In the genomic region with DNA sequence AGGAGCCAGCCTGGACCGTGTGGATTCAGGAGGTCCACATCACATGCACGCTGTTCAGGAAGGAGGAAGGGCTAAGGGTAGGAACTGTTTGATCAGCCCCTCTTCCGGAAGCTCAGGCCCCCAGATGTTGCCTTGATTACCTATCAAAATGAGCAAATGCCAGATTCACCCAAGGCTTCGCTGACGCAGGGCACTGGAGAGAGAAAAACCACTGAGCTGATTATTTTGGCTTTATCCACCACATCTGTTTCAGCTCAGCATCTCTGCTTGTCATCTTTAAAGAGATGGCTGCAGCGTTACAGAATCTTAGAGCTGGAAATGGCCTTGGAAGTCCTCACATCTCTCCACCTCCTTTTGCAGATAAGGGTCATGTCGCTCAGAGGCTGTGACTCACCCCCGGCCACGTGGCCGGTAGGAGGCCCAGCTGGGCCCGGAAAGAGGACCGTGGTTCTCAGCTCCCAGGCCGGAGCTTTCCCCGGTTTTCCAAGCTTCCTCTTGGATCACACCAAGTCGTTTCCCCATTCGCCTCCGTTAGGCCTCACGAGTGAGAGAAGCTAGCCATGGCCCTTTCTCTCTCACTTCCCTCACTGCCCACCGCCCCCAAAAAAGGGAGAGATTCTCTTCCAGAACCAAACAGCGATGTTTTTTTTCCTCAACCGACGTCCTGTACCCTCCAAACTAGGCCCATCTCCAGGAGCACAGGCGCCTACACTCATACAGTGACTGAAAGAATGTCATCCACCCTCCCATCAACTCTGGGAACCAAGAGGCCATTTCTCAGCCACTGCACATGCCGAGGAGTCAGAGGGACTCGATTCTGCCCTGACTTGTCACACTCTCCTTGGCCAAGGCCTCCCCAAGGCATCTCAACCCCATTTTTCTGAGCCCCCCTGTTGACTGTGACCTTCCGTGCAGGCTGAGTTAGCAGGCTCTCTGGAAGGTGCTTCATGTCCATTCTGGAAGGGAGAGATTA, we compare ENCODE assay signal across 1 cellular context.
TF ChIP-seq lines count a peak whose summit lies in the region.

No MANE protein-coding gene starts in this region.

TF ChIP-seq in K562, 482 proteins besides CTCF, POLR2A, EP300 and RAD21 (continued from another document and continues in another):
- TF ChIP-seq, protein P1, sequence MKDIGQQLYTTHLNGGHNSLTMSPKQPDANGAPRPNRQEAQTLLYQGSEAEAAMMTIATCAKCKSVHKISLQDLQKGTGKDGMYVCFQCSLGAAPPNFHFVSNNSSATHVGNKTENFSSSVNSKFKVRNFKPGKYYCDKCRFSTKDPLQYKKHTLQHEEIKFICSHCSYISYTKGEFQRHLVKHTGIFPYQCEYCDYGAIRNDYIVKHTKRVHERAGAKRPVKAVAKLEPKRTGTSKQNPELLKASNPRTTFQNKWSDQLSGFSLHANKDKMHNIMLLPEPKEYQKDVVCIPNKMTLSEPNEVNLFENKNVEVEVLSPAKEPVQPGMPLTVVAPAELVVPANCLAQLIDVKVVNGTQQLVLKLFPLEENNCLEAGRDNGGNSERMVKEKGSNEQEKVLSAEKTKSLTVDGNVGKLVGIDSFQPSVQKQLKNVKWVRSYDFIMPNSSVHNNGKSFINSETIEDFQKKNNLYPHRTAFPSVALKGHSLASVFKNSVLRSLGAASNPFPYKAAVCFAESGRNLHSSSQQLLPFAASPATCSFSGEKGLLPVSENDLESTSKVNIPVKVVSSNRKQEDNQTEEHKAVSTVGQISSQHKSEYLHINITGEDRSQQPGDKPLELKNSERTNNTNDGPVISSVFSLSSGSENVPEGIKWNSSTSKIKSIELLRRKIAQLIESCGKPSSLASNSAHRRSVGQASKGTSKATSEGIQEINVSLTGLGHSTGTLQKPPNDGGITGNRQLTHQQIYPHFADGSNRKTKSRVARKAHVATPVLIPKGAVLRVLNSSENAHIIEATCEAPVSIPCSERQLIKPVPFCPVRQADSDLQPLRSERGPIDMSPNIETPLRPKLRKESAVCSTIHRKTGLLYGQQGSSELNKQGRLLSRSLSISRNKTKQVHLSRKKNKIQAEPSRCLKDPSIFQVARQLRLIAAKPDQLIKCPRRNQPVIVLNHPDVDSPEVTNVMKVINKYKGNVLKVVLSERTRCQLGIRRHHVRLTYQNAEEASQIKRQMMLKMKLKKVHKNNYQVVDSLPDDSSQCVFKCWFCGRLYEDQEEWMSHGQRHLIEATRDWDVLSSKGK (CRISPR knock-in tag; IDR thresholded peaks at IDR 0.05) = no peak
- TF ChIP-seq MAFK (IDR thresholded peaks at IDR 0.05; ENCODE audit: low read length) (no peak), PYGO2 (tag; IDR thresholded peaks at IDR 0.05) (no peak), SRSF3 (IDR thresholded peaks at IDR 0.05; ENCODE audit: insufficient read depth, low read length) (no peak), KLF16 (IDR thresholded peaks at IDR 0.05) (peak; percentile 39; the same call in 1 of the 2 replicates), RBM22 (IDR thresholded peaks at IDR 0.05; ENCODE audit: low read depth, low read length, poor library complexity, severe bottlenecking) (no peak), ZNF75A (CRISPR knock-in tag; IDR thresholded peaks at IDR 0.05) (no peak), ZNF551 (CRISPR knock-in tag; IDR thresholded peaks at IDR 0.05) (no peak), POLR2H (tag; IDR thresholded peaks at IDR 0.05; ENCODE audit: low read depth) (no peak), CREB1 (IDR thresholded peaks at IDR 0.05) (no peak), CREB1 (CRISPR knock-in tag; IDR thresholded peaks at IDR 0.05) (peak; percentile 43; the same call in 1 of the 2 replicates), POLR2B (IDR thresholded peaks at IDR 0.05; ENCODE audit: low read depth, partially characterized antibody) (peak; percentile 27), TBL1XR1 (IDR thresholded peaks at IDR 0.05; ENCODE audit: low read length in 2 of 2) (no peak), PML (IDR thresholded peaks at IDR 0.05; ENCODE audit: low read length) (no peak), NCOA6 (IDR thresholded peaks at IDR 0.05) (no peak), CXXC5 (CRISPR knock-in tag; IDR thresholded peaks at IDR 0.05) (peak; percentile 77), CCNT2 (IDR thresholded peaks at IDR 0.05; ENCODE audit: borderline replicate concordance, extremely low read depth, insufficient read length, low read depth, low read length) (peak; percentile 30), FOXA3 (CRISPR knock-in tag; conservative IDR thresholded peaks at IDR 0.05 in 1 of 2, IDR thresholded peaks at IDR 0.05 in 1 of 2) (no peak), ZNF133 (CRISPR knock-in tag; IDR thresholded peaks at IDR 0.05) (no peak), TEAD4 (IDR thresholded peaks at IDR 0.05; ENCODE audit: low read length) (peak; percentile 64), TEAD4 (CRISPR knock-in tag; IDR thresholded peaks at IDR 0.05; ENCODE audit: borderline replicate concordance) (no peak), FIP1L1 (IDR thresholded peaks at IDR 0.05; ENCODE audit: low read depth, low read length, poor library complexity, severe bottlenecking) (no peak), SMAD1 (IDR thresholded peaks at IDR 0.05; ENCODE audit: low read depth, low read length, partially characterized antibody) (peak; percentile 13), ZNF282 (CRISPR knock-in tag; IDR thresholded peaks at IDR 0.05) (no peak), ERF (CRISPR knock-in tag; IDR thresholded peaks at IDR 0.05) (no peak)
- TF ChIP-seq, protein P2, sequence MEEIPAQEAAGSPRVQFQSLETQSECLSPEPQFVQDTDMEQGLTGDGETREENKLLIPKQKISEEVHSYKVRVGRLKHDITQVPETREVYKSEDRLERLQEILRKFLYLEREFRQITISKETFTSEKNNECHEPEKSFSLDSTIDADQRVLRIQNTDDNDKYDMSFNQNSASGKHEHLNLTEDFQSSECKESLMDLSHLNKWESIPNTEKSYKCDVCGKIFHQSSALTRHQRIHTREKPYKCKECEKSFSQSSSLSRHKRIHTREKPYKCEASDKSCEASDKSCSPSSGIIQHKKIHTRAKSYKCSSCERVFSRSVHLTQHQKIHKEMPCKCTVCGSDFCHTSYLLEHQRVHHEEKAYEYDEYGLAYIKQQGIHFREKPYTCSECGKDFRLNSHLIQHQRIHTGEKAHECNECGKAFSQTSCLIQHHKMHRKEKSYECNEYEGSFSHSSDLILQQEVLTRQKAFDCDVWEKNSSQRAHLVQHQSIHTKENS (CRISPR knock-in tag; IDR thresholded peaks at IDR 0.05) = no peak
- TF ChIP-seq, protein P3, sequence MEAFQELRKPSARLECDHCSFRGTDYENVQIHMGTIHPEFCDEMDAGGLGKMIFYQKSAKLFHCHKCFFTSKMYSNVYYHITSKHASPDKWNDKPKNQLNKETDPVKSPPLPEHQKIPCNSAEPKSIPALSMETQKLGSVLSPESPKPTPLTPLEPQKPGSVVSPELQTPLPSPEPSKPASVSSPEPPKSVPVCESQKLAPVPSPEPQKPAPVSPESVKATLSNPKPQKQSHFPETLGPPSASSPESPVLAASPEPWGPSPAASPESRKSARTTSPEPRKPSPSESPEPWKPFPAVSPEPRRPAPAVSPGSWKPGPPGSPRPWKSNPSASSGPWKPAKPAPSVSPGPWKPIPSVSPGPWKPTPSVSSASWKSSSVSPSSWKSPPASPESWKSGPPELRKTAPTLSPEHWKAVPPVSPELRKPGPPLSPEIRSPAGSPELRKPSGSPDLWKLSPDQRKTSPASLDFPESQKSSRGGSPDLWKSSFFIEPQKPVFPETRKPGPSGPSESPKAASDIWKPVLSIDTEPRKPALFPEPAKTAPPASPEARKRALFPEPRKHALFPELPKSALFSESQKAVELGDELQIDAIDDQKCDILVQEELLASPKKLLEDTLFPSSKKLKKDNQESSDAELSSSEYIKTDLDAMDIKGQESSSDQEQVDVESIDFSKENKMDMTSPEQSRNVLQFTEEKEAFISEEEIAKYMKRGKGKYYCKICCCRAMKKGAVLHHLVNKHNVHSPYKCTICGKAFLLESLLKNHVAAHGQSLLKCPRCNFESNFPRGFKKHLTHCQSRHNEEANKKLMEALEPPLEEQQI (IDR thresholded peaks at IDR 0.05) = no peak; the same call in 1 of the 2 replicates
- TF ChIP-seq, protein P4, sequence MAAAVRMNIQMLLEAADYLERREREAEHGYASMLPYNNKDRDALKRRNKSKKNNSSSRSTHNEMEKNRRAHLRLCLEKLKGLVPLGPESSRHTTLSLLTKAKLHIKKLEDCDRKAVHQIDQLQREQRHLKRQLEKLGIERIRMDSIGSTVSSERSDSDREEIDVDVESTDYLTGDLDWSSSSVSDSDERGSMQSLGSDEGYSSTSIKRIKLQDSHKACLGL (CRISPR knock-in tag; IDR thresholded peaks at IDR 0.05; ENCODE audit: borderline replicate concordance, poor library complexity, severe bottlenecking) = no peak
- TF ChIP-seq, protein P5, sequence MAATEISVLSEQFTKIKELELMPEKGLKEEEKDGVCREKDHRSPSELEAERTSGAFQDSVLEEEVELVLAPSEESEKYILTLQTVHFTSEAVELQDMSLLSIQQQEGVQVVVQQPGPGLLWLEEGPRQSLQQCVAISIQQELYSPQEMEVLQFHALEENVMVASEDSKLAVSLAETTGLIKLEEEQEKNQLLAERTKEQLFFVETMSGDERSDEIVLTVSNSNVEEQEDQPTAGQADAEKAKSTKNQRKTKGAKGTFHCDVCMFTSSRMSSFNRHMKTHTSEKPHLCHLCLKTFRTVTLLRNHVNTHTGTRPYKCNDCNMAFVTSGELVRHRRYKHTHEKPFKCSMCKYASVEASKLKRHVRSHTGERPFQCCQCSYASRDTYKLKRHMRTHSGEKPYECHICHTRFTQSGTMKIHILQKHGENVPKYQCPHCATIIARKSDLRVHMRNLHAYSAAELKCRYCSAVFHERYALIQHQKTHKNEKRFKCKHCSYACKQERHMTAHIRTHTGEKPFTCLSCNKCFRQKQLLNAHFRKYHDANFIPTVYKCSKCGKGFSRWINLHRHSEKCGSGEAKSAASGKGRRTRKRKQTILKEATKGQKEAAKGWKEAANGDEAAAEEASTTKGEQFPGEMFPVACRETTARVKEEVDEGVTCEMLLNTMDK (IDR thresholded peaks at IDR 0.05; ENCODE audit: borderline replicate concordance, insufficient read depth, low read depth, low read length, poor library complexity, severe bottlenecking) = no peak
- TF ChIP-seq, protein P6, sequence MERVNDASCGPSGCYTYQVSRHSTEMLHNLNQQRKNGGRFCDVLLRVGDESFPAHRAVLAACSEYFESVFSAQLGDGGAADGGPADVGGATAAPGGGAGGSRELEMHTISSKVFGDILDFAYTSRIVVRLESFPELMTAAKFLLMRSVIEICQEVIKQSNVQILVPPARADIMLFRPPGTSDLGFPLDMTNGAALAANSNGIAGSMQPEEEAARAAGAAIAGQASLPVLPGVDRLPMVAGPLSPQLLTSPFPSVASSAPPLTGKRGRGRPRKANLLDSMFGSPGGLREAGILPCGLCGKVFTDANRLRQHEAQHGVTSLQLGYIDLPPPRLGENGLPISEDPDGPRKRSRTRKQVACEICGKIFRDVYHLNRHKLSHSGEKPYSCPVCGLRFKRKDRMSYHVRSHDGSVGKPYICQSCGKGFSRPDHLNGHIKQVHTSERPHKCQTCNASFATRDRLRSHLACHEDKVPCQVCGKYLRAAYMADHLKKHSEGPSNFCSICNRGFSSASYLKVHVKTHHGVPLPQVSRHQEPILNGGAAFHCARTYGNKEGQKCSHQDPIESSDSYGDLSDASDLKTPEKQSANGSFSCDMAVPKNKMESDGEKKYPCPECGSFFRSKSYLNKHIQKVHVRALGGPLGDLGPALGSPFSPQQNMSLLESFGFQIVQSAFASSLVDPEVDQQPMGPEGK (CRISPR knock-in tag; IDR thresholded peaks at IDR 0.05; ENCODE audit: borderline replicate concordance) = no peak
- TF ChIP-seq, protein P7, sequence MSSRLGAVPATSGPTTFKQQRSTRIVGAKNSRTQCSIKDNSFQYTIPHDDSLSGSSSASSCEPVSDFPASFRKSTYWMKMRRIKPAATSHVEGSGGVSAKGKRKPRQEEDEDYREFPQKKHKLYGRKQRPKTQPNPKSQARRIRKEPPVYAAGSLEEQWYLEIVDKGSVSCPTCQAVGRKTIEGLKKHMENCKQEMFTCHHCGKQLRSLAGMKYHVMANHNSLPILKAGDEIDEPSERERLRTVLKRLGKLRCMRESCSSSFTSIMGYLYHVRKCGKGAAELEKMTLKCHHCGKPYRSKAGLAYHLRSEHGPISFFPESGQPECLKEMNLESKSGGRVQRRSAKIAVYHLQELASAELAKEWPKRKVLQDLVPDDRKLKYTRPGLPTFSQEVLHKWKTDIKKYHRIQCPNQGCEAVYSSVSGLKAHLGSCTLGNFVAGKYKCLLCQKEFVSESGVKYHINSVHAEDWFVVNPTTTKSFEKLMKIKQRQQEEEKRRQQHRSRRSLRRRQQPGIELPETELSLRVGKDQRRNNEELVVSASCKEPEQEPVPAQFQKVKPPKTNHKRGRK (tag; IDR thresholded peaks at IDR 0.05) = no peak
- TF ChIP-seq, protein P8, sequence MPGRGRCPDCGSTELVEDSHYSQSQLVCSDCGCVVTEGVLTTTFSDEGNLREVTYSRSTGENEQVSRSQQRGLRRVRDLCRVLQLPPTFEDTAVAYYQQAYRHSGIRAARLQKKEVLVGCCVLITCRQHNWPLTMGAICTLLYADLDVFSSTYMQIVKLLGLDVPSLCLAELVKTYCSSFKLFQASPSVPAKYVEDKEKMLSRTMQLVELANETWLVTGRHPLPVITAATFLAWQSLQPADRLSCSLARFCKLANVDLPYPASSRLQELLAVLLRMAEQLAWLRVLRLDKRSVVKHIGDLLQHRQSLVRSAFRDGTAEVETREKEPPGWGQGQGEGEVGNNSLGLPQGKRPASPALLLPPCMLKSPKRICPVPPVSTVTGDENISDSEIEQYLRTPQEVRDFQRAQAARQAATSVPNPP (IDR thresholded peaks at IDR 0.05; ENCODE audit: borderline replicate concordance, insufficient read depth, insufficient read length) = no peak
- TF ChIP-seq, protein P9, sequence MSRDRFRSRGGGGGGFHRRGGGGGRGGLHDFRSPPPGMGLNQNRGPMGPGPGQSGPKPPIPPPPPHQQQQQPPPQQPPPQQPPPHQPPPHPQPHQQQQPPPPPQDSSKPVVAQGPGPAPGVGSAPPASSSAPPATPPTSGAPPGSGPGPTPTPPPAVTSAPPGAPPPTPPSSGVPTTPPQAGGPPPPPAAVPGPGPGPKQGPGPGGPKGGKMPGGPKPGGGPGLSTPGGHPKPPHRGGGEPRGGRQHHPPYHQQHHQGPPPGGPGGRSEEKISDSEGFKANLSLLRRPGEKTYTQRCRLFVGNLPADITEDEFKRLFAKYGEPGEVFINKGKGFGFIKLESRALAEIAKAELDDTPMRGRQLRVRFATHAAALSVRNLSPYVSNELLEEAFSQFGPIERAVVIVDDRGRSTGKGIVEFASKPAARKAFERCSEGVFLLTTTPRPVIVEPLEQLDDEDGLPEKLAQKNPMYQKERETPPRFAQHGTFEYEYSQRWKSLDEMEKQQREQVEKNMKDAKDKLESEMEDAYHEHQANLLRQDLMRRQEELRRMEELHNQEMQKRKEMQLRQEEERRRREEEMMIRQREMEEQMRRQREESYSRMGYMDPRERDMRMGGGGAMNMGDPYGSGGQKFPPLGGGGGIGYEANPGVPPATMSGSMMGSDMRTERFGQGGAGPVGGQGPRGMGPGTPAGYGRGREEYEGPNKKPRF (IDR thresholded peaks at IDR 0.05; ENCODE audit: low read depth, low read length) = no peak
- TF ChIP-seq, protein P10, sequence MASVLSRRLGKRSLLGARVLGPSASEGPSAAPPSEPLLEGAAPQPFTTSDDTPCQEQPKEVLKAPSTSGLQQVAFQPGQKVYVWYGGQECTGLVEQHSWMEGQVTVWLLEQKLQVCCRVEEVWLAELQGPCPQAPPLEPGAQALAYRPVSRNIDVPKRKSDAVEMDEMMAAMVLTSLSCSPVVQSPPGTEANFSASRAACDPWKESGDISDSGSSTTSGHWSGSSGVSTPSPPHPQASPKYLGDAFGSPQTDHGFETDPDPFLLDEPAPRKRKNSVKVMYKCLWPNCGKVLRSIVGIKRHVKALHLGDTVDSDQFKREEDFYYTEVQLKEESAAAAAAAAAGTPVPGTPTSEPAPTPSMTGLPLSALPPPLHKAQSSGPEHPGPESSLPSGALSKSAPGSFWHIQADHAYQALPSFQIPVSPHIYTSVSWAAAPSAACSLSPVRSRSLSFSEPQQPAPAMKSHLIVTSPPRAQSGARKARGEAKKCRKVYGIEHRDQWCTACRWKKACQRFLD (CRISPR knock-in tag; IDR thresholded peaks at IDR 0.05) = 0 out of 2 replicates have a peak, but pooled peaks have one; percentile 24
